15 cellular contexts compared by ENCODE assay signal in genomic region chr12:123854918-123855317, GRCh38.
"Had no signal": no experiment of that assay in that cellular context is flagged by ENCODE, and none has a peak within 500 bp of the region (broad histone marks: within the 10 kb centered on the region; RNA-seq: fewer than 3 reads in every experiment).

No MANE protein-coding gene starts in this region.

- ATAC-seq: activated CD8-positive, alpha-beta T cell treated with anti-CD3 and anti-CD28 coated beads for 36 hours; left lung; psoas muscle; right lobe of liver had no signal

- H3K9me3 ChIP-seq: ascending aorta, esophagus muscularis mucosa, left lung, psoas muscle, right lobe of liver, suprapubic skin had no signal

- H3K4me3 Mint-ChIP-seq: activated CD8-positive, alpha-beta T cell treated with anti-CD3 and anti-CD28 coated beads for 36 hours; nephron progenitor cell; type B pancreatic cell had no signal

- H3K36me3 ChIP-seq: ascending aorta, esophagus muscularis mucosa, left lung, right lobe of liver, suprapubic skin had no signal

- H3K27me3 Mint-ChIP-seq: activated CD8-positive, alpha-beta T cell treated with anti-CD3 and anti-CD28 coated beads for 36 hours had no signal

- H3K27ac Mint-ChIP-seq: activated CD8-positive, alpha-beta T cell treated with anti-CD3 and anti-CD28 coated beads for 36 hours; nephron progenitor cell; type B pancreatic cell had no signal

- H3K4me1 ChIP-seq: ascending aorta, esophagus muscularis mucosa, left lung, psoas muscle, right lobe of liver, suprapubic skin had no signal

- H3K27me3 ChIP-seq: ascending aorta, right lobe of liver, suprapubic skin had no signal

- H3K9me3 Mint-ChIP-seq: activated CD8-positive, alpha-beta T cell treated with anti-CD3 and anti-CD28 coated beads for 36 hours; nephron progenitor cell; type B pancreatic cell had no signal

- H3K4me3 ChIP-seq: ascending aorta, esophagus muscularis mucosa, left lung, psoas muscle, right lobe of liver, suprapubic skin had no signal

- DNase-seq: activated CD4-positive, alpha-beta T cell treated with anti-CD3 and anti-CD28 coated beads for 4 hours; activated CD8-positive, alpha-beta memory T cell treated with anti-CD3 and anti-CD28 coated beads, Interleukin-2, amount 50 U/mL, for 48 hours; activated CD8-positive, alpha-beta T cell treated with anti-CD3 and anti-CD28 coated beads for 36 hours; head of caudate nucleus; islet precursor cell; left lung; nephron progenitor cell; psoas muscle; right lobe of liver; stimulated activated CD4-positive, alpha-beta T cell treated with anti-CD3 and anti-CD28 coated beads, Interleukin-2, amount 100 ng/mL, for 24 hours; stimulated activated naive CD4-positive, alpha-beta T cell had no signal

- H3K36me3 Mint-ChIP-seq: type B pancreatic cell had no signal

- H3K27ac ChIP-seq: ascending aorta, esophagus muscularis mucosa, left lung, psoas muscle, right lobe of liver, suprapubic skin had no signal
